ENCODE assay signal across 8 cellular contexts in the genomic region with DNA sequence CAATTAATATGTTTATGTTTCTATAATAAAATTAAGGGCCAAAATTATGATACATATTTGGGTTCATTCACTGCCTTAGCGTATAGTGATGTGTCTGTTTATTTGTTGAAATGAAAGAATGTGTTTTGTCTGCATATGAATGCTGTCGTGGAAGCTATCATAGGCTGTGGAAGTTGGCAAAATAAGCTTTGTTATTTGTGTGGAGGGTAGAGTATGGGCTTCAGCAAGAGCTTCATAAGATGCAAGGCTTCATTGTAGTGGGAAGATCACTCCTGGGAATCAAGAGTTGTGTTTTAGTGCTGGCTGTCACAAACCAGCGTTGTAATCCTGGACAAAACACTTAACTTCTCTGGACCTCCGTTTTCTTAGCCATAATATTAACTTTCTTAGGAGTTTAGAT. TPM values are rescaled to one million over a fixed set of nuclear protein-coding genes. Genes with fewer than 3 reads are reported as not detected.
DNase-seq lines count a peak whose midpoint lies in the region; ATAC-seq and TF ChIP-seq lines count a peak whose summit lies in the region.

No MANE protein-coding gene starts in this region.

- H3K79me2 ChIP-seq in Loucy (ENCODE audit: insufficient read depth, low read length), result peaks cover 60% of the 10 kb centered on the region

- no peak for DNase-seq in CD14-positive monocyte (ENCODE audit: low spot score)
- peak; percentile 19 for DNase-seq in dermis blood vessel endothelial cell
- no peak for DNase-seq in nephron progenitor cell
- DNase-seq in dedifferentiated amniotic fluid mesenchymal stem cell (ENCODE audit: extremely low spot score), result no peak
- DNase-seq in NOMO-1 (lab: John Stamatoyannopoulos, UW; ENCODE audit: unreplicated experiment in 2 of 2), result no peak
- DNase-seq in GM19238 (ENCODE audit: insufficient read length, low spot score), result no peak

- no peak for ATAC-seq in GM21737 (IDR thresholded peaks at IDR 0.05; ENCODE audit: unreplicated experiment)

- no peaks in the 10 kb centered on the region for H3K9me3 ChIP-seq in Loucy (ENCODE audit: insufficient read depth, low read depth, low read length)

- H3K27me3 ChIP-seq in Loucy (ENCODE audit: insufficient read depth, low read length, poor library complexity, severe bottlenecking), result no peaks in the 10 kb centered on the region

- H3K36me3 Mint-ChIP-seq in CD14-positive monocyte, result peaks cover 2 to 4% of the 10 kb centered on the region in 2 donors
- peaks cover 26% of the 10 kb centered on the region for H3K36me3 Mint-ChIP-seq in nephron progenitor cell (ENCODE audit: low read depth)

- no peaks in the 10 kb centered on the region for H3K9me3 Mint-ChIP-seq in CD14-positive monocyte
- H3K9me3 Mint-ChIP-seq in nephron progenitor cell, result peaks cover 22% of the 10 kb centered on the region

- H3K27ac Mint-ChIP-seq in CD14-positive monocyte, result peak overlapping the region in 3 of 7 donors; percentile 10 to 49 (median 49)
- H3K27ac Mint-ChIP-seq in nephron progenitor cell, result no peak overlapping the region

- H3K4me1 ChIP-seq in Loucy (ENCODE audit: insufficient read depth, low read length, poor library complexity, severe bottlenecking), result peaks cover 53% of the 10 kb centered on the region

- H3K27me3 Mint-ChIP-seq in CD14-positive monocyte (ENCODE audit: low read depth in 3 of 3), result no peaks in the 10 kb centered on the region
- H3K27me3 Mint-ChIP-seq in nephron progenitor cell (ENCODE audit: low read depth, poor library complexity), result peaks cover 4% of the 10 kb centered on the region

- H4K20me1 ChIP-seq in Loucy (ENCODE audit: insufficient read depth, low read length, poor library complexity, severe bottlenecking), result peaks cover 22% of the 10 kb centered on the region

- TF ChIP-seq CTCF in CD14-positive monocyte (IDR thresholded peaks at IDR 0.05) (no peak), Loucy (conservative IDR thresholded peaks at IDR 0.05; ENCODE audit: low read length) (no peak), nephron progenitor cell (IDR thresholded peaks at IDR 0.05) (no peak)

- H3F3A ChIP-seq in Loucy (ENCODE audit: low read depth), result no peaks in the 10 kb centered on the region

- no peaks in the 10 kb centered on the region for H3K9me2 ChIP-seq in Loucy (replicated peaks; ENCODE audit: low read depth, low read length)

- intact Hi-C loops in CD14-positive monocyte (cut with micrococcal nuclease), result loop anchor here (5.0 to 10.0 kb wide), 5 partner anchors 47 to 155 kb away; a partner anchor contains a TSS

- H3K4me2 ChIP-seq in Loucy (ENCODE audit: low read depth, low read length, poor library complexity, severe bottlenecking), result peak overlapping the region; percentile 91

- H2AFZ ChIP-seq in Loucy (ENCODE audit: low read length), result no peak overlapping the region

- H3K4me3 ChIP-seq in Loucy (ENCODE audit: low read length, poor library complexity, severe bottlenecking), result peak overlapping the region; percentile 100

- H3K9ac ChIP-seq in Loucy (ENCODE audit: low read depth, low read length, poor library complexity, severe bottlenecking), result peak overlapping the region; percentile 52

- H3K4me3 Mint-ChIP-seq in CD14-positive monocyte (peak overlapping the region; percentile 83 to 100), nephron progenitor cell (peak overlapping the region; percentile 96)

- H3K4me1 Mint-ChIP-seq in CD14-positive monocyte (peaks cover 46% of the 10 kb centered on the region), nephron progenitor cell (peaks cover 37% of the 10 kb centered on the region)

- H3K36me3 ChIP-seq in Loucy (ENCODE audit: insufficient read depth, low read length), result no peaks in the 10 kb centered on the region

RNA-seq across cellular contexts. Expression of a gene that starts 2.5 kb away (rescaled TPM):
- 1 to 10 TPM; 2.9 to 4.4 TPM for polyA plus RNA-seq in CD14-positive monocyte
- 80.3 and 99.9 TPM in 2 replicates for total RNA-seq in dermis blood vessel endothelial cell

RNA-seq across cellular contexts. Expression of a gene that starts 51.5 kb away (rescaled TPM):
- 10 to 100 TPM; 35.9 to 37.4 TPM for polyA plus RNA-seq in CD14-positive monocyte
- 39.4 and 39.5 TPM in 2 replicates for total RNA-seq in dermis blood vessel endothelial cell
